In genomic region chr7:28607799-28608198, GRCh38 we compare ENCODE assay signal across 22 cellular contexts.
A peak's percentile ranks its signal among the peaks of the same experiment; 100 is the strongest.
DNase-seq lines count a peak whose midpoint lies in the region; TF ChIP-seq lines count a peak whose summit lies in the region.
"Had no signal": no experiment of that assay in that cellular context is flagged by ENCODE, and none has a peak within 500 bp of the region (broad histone marks: within the 10 kb centered on the region; RNA-seq: fewer than 3 reads in every experiment).

No MANE protein-coding gene starts in this region.

- H3K4me3 Mint-ChIP-seq in nephron progenitor cell: no peak overlapping the region
- H3K4me3 Mint-ChIP-seq: CD4-positive, alpha-beta memory T cell had no signal

- DNase-seq in OCI-M1 (lab: John Stamatoyannopoulos, UW) (peak; percentile 18), hepatocyte (ENCODE audit: low spot score) (no peak), nephron progenitor cell (no peak), T-helper 9 cell (no peak), islet precursor cell (no peak), suprapubic skin (ENCODE audit: low spot score in 2 of 2) (no peak), NCI-H345 (lab: John Stamatoyannopoulos, UW) (no peak)
- DNase-seq: Caco-2; CD4-positive, alpha-beta memory T cell; DND-41; GOT3; HCEC 1CT; NCI-H1105 treated with DMSO at 0.1 percent for 48 hours; NCI-H1694; NCI-H2081 treated with DMSO at 0.1 percent for 48 hours; NCI-H446 treated with DMSO at 0.1 percent for 48 hours; NCI-H69; SHP77 treated with DMSO at 0.1 percent for 48 hours had no signal

- no peak overlapping the region for H2AFZ ChIP-seq in hepatocyte

- H3K9me3 ChIP-seq in hepatocyte (ENCODE audit: low read depth): no peaks in the 10 kb centered on the region
- no peaks in the 10 kb centered on the region for H3K9me3 ChIP-seq in suprapubic skin
- H3K9me3 ChIP-seq: Caco-2 had no signal

- H3K27me3 ChIP-seq in hepatocyte: no peaks in the 10 kb centered on the region
- H3K27me3 ChIP-seq in suprapubic skin: no peaks in the 10 kb centered on the region

- TF ChIP-seq CTCF in hepatocyte (IDR thresholded peaks at IDR 0.05; ENCODE audit: poor library complexity): no peak
- no peak for TF ChIP-seq CTCF in nephron progenitor cell (IDR thresholded peaks at IDR 0.05)
- no peak for TF ChIP-seq CTCF in suprapubic skin (IDR thresholded peaks at IDR 0.05)

- peaks cover 8% of the 10 kb centered on the region for H3K4me1 ChIP-seq in hepatocyte (ENCODE audit: insufficient read depth)
- peaks cover 7% of the 10 kb centered on the region for H3K4me1 ChIP-seq in suprapubic skin

- peaks cover 9% of the 10 kb centered on the region for H3K27me3 Mint-ChIP-seq in nephron progenitor cell (ENCODE audit: low read depth, poor library complexity)

- H3K4me1 Mint-ChIP-seq in nephron progenitor cell: peaks cover 50% of the 10 kb centered on the region
- H3K4me1 Mint-ChIP-seq: CD4-positive, alpha-beta memory T cell had no signal

- no peaks in the 10 kb centered on the region for H4K20me1 ChIP-seq in hepatocyte (ENCODE audit: insufficient read depth, poor library complexity, severe bottlenecking)

- H3K36me3 Mint-ChIP-seq in nephron progenitor cell (ENCODE audit: low read depth): no peaks in the 10 kb centered on the region
- H3K36me3 Mint-ChIP-seq: CD4-positive, alpha-beta memory T cell had no signal

- no peaks in the 10 kb centered on the region for H3K9me3 Mint-ChIP-seq in nephron progenitor cell

- H3K4me3 ChIP-seq in hepatocyte (no peak overlapping the region), suprapubic skin (no peak overlapping the region)
- H3K4me3 ChIP-seq: SK-N-MC had no signal

- H3K27ac Mint-ChIP-seq in nephron progenitor cell: peak overlapping the region; percentile 43
- H3K27ac Mint-ChIP-seq: CD4-positive, alpha-beta memory T cell had no signal

- no peak for TF ChIP-seq POLR2A in suprapubic skin (IDR thresholded peaks at IDR 0.05)

- no peaks in the 10 kb centered on the region for H3K9me2 ChIP-seq in hepatocyte (replicated peaks; ENCODE audit: insufficient read depth)

- WGBS in hepatocyte (ENCODE audit: low lambda C conversion rate, missing lambda C conversion rate): 74% methylated on average over 4 of the region's 4 CpGs
- WGBS in suprapubic skin: 61% methylated on average over 4 of the region's 4 CpGs

- no peak overlapping the region for H3K4me2 ChIP-seq in hepatocyte
- H3K4me2 ChIP-seq: KMS-11 had no signal

- TF ChIP-seq EP300 in suprapubic skin (IDR thresholded peaks at IDR 0.05): no peak

- H3K27ac ChIP-seq in hepatocyte: peak overlapping the region; percentile 32
- H3K27ac ChIP-seq in suprapubic skin: no peak overlapping the region
- H3K27ac ChIP-seq: HL-60, KMS-11, RWPE1, SK-N-MC had no signal

- no peaks in the 10 kb centered on the region for H3K36me3 ChIP-seq in hepatocyte (replicated peaks; ENCODE audit: insufficient read depth, low read depth)
- no peaks in the 10 kb centered on the region for H3K36me3 ChIP-seq in suprapubic skin

- H3K79me2 ChIP-seq in hepatocyte: no peaks in the 10 kb centered on the region
